ENCODE assay signal across 19 cellular contexts in the genomic region with DNA sequence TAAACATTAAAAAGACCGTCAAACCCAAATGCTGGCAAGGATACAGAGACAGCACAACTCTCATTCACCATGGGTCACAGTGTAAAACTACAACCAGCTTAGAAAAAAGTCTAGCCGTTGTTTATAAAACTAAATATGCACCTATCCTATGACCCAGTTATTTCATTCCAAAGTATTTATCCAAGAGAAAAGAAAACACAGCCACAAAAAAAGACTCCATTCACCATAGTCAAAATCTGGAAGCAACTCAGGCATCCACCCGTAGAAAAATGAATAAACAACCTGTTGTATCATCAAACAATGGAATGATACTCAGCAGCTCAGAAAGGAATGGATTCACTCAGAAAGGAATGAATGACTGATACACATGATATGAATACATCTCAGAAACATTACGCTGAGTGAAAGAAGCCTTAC. TPM values are rescaled to one million over a fixed set of nuclear protein-coding genes. Genes with fewer than 3 reads are reported as not detected.
DNase-seq lines count a peak whose midpoint lies in the region; ATAC-seq and TF ChIP-seq lines count a peak whose summit lies in the region.
"Had no signal": no experiment of that assay in that cellular context is flagged by ENCODE, and none has a peak within 500 bp of the region (broad histone marks: within the 10 kb centered on the region; RNA-seq: fewer than 3 reads in every experiment).

No MANE protein-coding gene starts in this region.

- H3K27ac ChIP-seq in IMR-90 (ENCODE audit: insufficient read depth, low read length) (no peak overlapping the region), substantia nigra (ENCODE audit: low read depth, low read length, poor library complexity, severe bottlenecking) (peak overlapping the region; percentile 70)
- H3K27ac ChIP-seq: gastroesophageal sphincter, prostate gland, tibial nerve had no signal

- H2BK5ac ChIP-seq in IMR-90 (ENCODE audit: low read depth, low read length, poor library complexity, severe bottlenecking): peak overlapping the region; percentile 94

- H3K18ac ChIP-seq in IMR-90 (ENCODE audit: low read depth, low read length): no peak overlapping the region; the same call in 1 of the 2 replicates

- intact Hi-C loops in IMR-90 (cut with micrococcal nuclease): loop anchor here (5.0 kb wide), 1 partner anchor 51 kb away; no protein-coding TSS in a partner anchor

- POLR2A ChIA-PET in IMR-90 (lab: Charles Lee; ENCODE audit: unreplicated experiment): interaction anchor here (0.8 kb wide), 1 partner anchor 28 kb away, joined by 4 read pairs; no protein-coding TSS in a partner anchor

- H2BK120ac ChIP-seq in IMR-90 (ENCODE audit: low read depth, low read length): no peak overlapping the region

- no peak overlapping the region for H3K4me3 Mint-ChIP-seq in immature natural killer cell
- H3K4me3 Mint-ChIP-seq: activated T-cell treated with anti-CD3 and anti-CD28 coated beads, Interleukin-2, amount 50 U/mL, for 72 hours; CD4-positive, alpha-beta T cell had no signal

- TF ChIP-seq POLR2A in IMR-90 (IDR thresholded peaks at IDR 0.05; ENCODE audit: low read depth, low read length): no peak

- TF ChIP-seq CTCF in IMR-90 (conservative IDR thresholded peaks at IDR 0.05; ENCODE audit: low read depth, low read length) (no peak), cardiac fibroblast (IDR thresholded peaks at IDR 0.05; ENCODE audit: low read depth, low read length) (no peak)

- peak overlapping the region; percentile 55; the same call in 1 of the 2 replicates for H3K4me2 ChIP-seq in IMR-90 (ENCODE audit: low read depth, low read length)

- no peak overlapping the region; the same call in 1 of the 2 replicates for H4K5ac ChIP-seq in IMR-90 (ENCODE audit: low read depth, low read length)

- H3K9me3 ChIP-seq in IMR-90 (ENCODE audit: control insufficient read depth, insufficient read depth, low read length): peaks cover 4% of the 10 kb centered on the region; the same call in 1 of the 2 replicates
- H3K9me3 ChIP-seq: gastroesophageal sphincter, MG63, prostate gland, tibial nerve had no signal

- no CpG with 5 or more reads among the region's 4 CpGs for WGBS in IMR-90 (ENCODE audit: extremely low coverage in 2 of 2, insufficient read length in 1 of 2), 2 experiments

- no peak overlapping the region for H3K9ac ChIP-seq in IMR-90 (ENCODE audit: low read depth, low read length)

- H2AFZ ChIP-seq in IMR-90 (replicated peaks; ENCODE audit: low read length, poor library complexity): no peak overlapping the region

- H3K14ac ChIP-seq in IMR-90 (replicated peaks; ENCODE audit: low read depth, low read length): no peak overlapping the region

- BruUV-seq in IMR-90 (replicated peaks; lab: Mats Ljungman, UMichigan): no TSS peak

- no peaks in the 10 kb centered on the region for H3K36me3 Mint-ChIP-seq in immature natural killer cell

- no peak overlapping the region for H3K27ac Mint-ChIP-seq in immature natural killer cell
- H3K27ac Mint-ChIP-seq: activated T-cell treated with anti-CD3 and anti-CD28 coated beads, Interleukin-2, amount 50 U/mL, for 72 hours; CD4-positive, alpha-beta T cell had no signal

- H2BK20ac ChIP-seq in IMR-90 (ENCODE audit: low read depth, low read length): no peak overlapping the region

- no peaks in the 10 kb centered on the region for H3K36me3 ChIP-seq in IMR-90 (ENCODE audit: control insufficient read depth, insufficient read depth, low read length)
- H3K36me3 ChIP-seq: gastroesophageal sphincter, MG63, prostate gland, tibial nerve had no signal

- no peak overlapping the region for H2AK9ac ChIP-seq in IMR-90 (replicated peaks; ENCODE audit: low read depth, low read length, poor library complexity)

- no peak overlapping the region for H3K56ac ChIP-seq in IMR-90 (ENCODE audit: extremely low read depth, insufficient read depth, low read length)

- no peaks in the 10 kb centered on the region for H3K9me3 Mint-ChIP-seq in immature natural killer cell
- H3K9me3 Mint-ChIP-seq: activated T-cell treated with anti-CD3 and anti-CD28 coated beads, Interleukin-2, amount 50 U/mL, for 72 hours; CD4-positive, alpha-beta T cell had no signal

- no peak overlapping the region for H4K91ac ChIP-seq in IMR-90 (ENCODE audit: insufficient read depth, low read depth, low read length)

- H3K4me3 ChIP-seq in IMR-90 (ENCODE audit: insufficient read depth, low read depth, low read length) (no peak overlapping the region), cardiac fibroblast (replicated peaks in 1 of 2; ENCODE audit: low read depth in 2 of 2, low read length in 2 of 2) (no peak overlapping the region)
- H3K4me3 ChIP-seq: gastroesophageal sphincter, MG63, prostate gland, tibial nerve had no signal

- dilution Hi-C loops in IMR-90 (cut with HindIII; ENCODE audit: low sequenced_read_pairs, unreplicated experiment): no loop called here

- no peak overlapping the region for H2AK5ac ChIP-seq in IMR-90 (ENCODE audit: low read depth, low read length)

- in situ Hi-C loops in IMR-90 (cut with MboI; ENCODE audit: low sequenced_read_pairs): no loop called here

- no peak overlapping the region for H2BK15ac ChIP-seq in IMR-90 (ENCODE audit: low read depth, low read length)

- CTCF ChIA-PET in IMR-90 (lab: Yijun Ruan, JAX): interaction anchor here (0.6 to 0.8 kb wide), 3 partner anchors 48 to 360 kb away, joined by 3 to 5 read pairs (median 4); no protein-coding TSS in a partner anchor

- no peaks in the 10 kb centered on the region for H3K27me3 ChIP-seq in IMR-90 (ENCODE audit: control insufficient read depth, insufficient read depth, low read length)
- H3K27me3 ChIP-seq: gastroesophageal sphincter, MG63, tibial nerve had no signal

- ATAC-seq in IMR-90 (ENCODE audit: low read depth): peak; percentile 88
- ATAC-seq: gastroesophageal sphincter had no signal

- H3K4me1 Mint-ChIP-seq in immature natural killer cell: no peaks in the 10 kb centered on the region

- peaks cover 3% of the 10 kb centered on the region; the same call in 1 of the 2 replicates for H3K9me1 ChIP-seq in IMR-90 (ENCODE audit: insufficient read depth, low read length)

- peaks cover 9% of the 10 kb centered on the region for H3K4me1 ChIP-seq in IMR-90 (ENCODE audit: control insufficient read depth, insufficient read depth, low read length)
- H3K4me1 ChIP-seq: prostate gland had no signal

- no peak for TF ChIP-seq RAD21 in IMR-90 (IDR thresholded peaks at IDR 0.05; ENCODE audit: low read length)

- peak; percentile 94 for DNase-seq in IMR-90
- DNase-seq in cardiac fibroblast (ENCODE audit: low read depth in 2 of 2): peak; percentile 32 to 90
- peak; percentile 79 for DNase-seq in globus pallidus (ENCODE audit: low spot score)
- DNase-seq in substantia nigra (lab: John Stamatoyannopoulos, UW): peak in 1 of 49 donors; percentile 23
- no peak for DNase-seq in NCI-H187 treated with DMSO at 0.1 percent for 48 hours (lab: John Stamatoyannopoulos, UW)
- DNase-seq in NCI-H2227 treated with DMSO at 0.1 percent for 48 hours (lab: John Stamatoyannopoulos, UW): no peak
- no peak for DNase-seq in immature natural killer cell
- DNase-seq: activated T-cell treated with anti-CD3 and anti-CD28 coated beads, Interleukin-2, amount 50 U/mL, for 72 hours; amniotic stem cell; CD4-positive, alpha-beta T cell; islet precursor cell; MG63; NK-92 treated with Interleukin-12 subunit alpha and Interleukin-12 subunit beta, amount 100 ng/mL, for 24 hours; SHP77 treated with DMSO at 0.1 percent for 48 hours; T1000 had no signal

- peaks cover 3% of the 10 kb centered on the region; the same call in 1 of the 2 replicates for H4K20me1 ChIP-seq in IMR-90 (ENCODE audit: insufficient read depth, low read length)

- no peak overlapping the region for H4K8ac ChIP-seq in IMR-90 (ENCODE audit: low read depth in 2 of 2, low read length in 2 of 2)

- no peak overlapping the region for H3K23ac ChIP-seq in IMR-90 (ENCODE audit: low read depth, low read length)

- H3K4ac ChIP-seq in IMR-90 (ENCODE audit: low read depth, low read length): no peak overlapping the region

- H3K79me1 ChIP-seq in IMR-90 (ENCODE audit: low read depth in 1 of 2, low read length in 2 of 2): peaks cover 9 to 19% of the 10 kb centered on the region in 2 experiments; a peak in 3 of 4 replicates

- H3K27me3 Mint-ChIP-seq in immature natural killer cell (ENCODE audit: low read depth in 3 of 3): peaks cover 0 to 2% (median 2%) of the 10 kb centered on the region in 3 donors
- H3K27me3 Mint-ChIP-seq: CD4-positive, alpha-beta T cell had no signal

TF ChIP-seq in IMR-90, 13 proteins besides CTCF, POLR2A, EP300 and RAD21:
- 0 out of 2 replicates have a peak, but pooled peaks have one; percentile 39 for TF ChIP-seq BHLHE40 (IDR thresholded peaks at IDR 0.05; ENCODE audit: low read depth, low read length)
- TF ChIP-seq NFE2L2 (IDR thresholded peaks at IDR 0.05; ENCODE audit: low read depth, low read length): no peak
- TF ChIP-seq SMC3 (IDR thresholded peaks at IDR 0.05; ENCODE audit: low read depth, low read length): no peak; the same call in 1 of the 2 replicates
- no peak for TF ChIP-seq RFX5 (IDR thresholded peaks at IDR 0.05; ENCODE audit: low read depth, low read length)
- TF ChIP-seq FOS (IDR thresholded peaks at IDR 0.05; ENCODE audit: low read depth, low read length): 0 out of 2 replicates have a peak, but pooled peaks have one; percentile 30
- peak; percentile 69 for TF ChIP-seq RCOR1 (IDR thresholded peaks at IDR 0.05; ENCODE audit: insufficient replicate concordance, low read length)
TF ChIP-seq in IMR-90: peak in this region for 3.

RNA-seq across cellular contexts. Expression of a gene that starts 28.6 kb away (rescaled TPM):
- 9.2 and 9.7 TPM in 2 replicates for total RNA-seq in IMR-90 (2012; rRNA removed)
- polyA plus RNA-seq in IMR-90 (2012; rRNA removed) (2.6 and 3.3 TPM in 2 replicates), immature natural killer cell (1 to 10 TPM in 2 of 3 donors, not detected in 1; 3.8 to 7.2 TPM)
- 1.3 and 1.5 TPM in 2 replicates for polyA plus RNA-seq in IMR-90 (2012; cell fraction: cytosol; rRNA removed)
- 2.7 and 23.1 TPM in 2 replicates for polyA plus RNA-seq in IMR-90 (2012; cell fraction: nucleus; rRNA removed; ENCODE audit: low replicate concordance)
- total RNA-seq: G401 had no signal

Comparison
In these comparisons a context has a peak if more than half of its experiments do, and no peak if none do; other contexts are left out.
1. DNase-seq: peak in IMR-90 (single experiment), cardiac fibroblast (2 of 2) and globus pallidus (single experiment); none in NCI-H187 treated with DMSO at 0.1 percent for 48 hours (single experiment), NCI-H2227 treated with DMSO at 0.1 percent for 48 hours (single experiment) and immature natural killer cell (0 of 3).